ENCODE assay signal across 8 cellular contexts in the genomic region with DNA sequence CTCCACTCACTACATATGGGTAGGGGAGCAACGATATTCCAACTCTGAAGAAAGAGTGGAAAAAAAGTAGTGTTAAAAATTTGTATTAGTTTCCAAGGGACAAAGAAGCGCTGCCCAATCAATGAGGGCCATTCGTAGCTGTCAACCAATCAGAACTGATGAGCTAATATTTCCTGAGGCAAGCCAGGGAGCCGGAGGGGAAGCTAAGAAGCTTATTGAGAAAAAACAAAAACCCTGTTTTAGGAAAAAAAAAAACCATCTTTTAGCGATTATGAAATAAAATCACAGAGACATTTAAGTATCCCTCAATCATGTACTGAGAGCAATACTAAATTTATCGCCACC. TPM values are rescaled to one million over a fixed set of nuclear protein-coding genes. Genes with fewer than 3 reads are reported as not detected.
DNase-seq lines count a peak whose midpoint lies in the region; ATAC-seq and TF ChIP-seq lines count a peak whose summit lies in the region.

No MANE protein-coding gene starts in this region.

- no peak for ATAC-seq in HG03460 (IDR thresholded peaks at IDR 0.05; ENCODE audit: unreplicated experiment)

- H3K9ac ChIP-seq in skeletal muscle satellite cell (ENCODE audit: low read depth, low read length) = peak overlapping the region; percentile 83

- H3K4me3 Mint-ChIP-seq in immature natural killer cell = peak overlapping the region; percentile 91 to 97 (median 95)

- H3K9me3 ChIP-seq in skeletal muscle satellite cell (replicated peaks; ENCODE audit: low read length) = no peaks in the 10 kb centered on the region

- H3K9me3 Mint-ChIP-seq in immature natural killer cell = peaks cover 0 to 2% (median 0%) of the 10 kb centered on the region in 6 donors

- no peak for TF ChIP-seq CTCF in cardiac fibroblast (IDR thresholded peaks at IDR 0.05; ENCODE audit: low read depth, low read length)

- H3K4me3 ChIP-seq in cardiac fibroblast (replicated peaks in 1 of 2; ENCODE audit: low read depth in 2 of 2, low read length in 2 of 2) (peak overlapping the region; percentile 70 to 72), skeletal muscle satellite cell (ENCODE audit: low read length) (peak overlapping the region; percentile 75)

- no peaks in the 10 kb centered on the region for H3K27me3 ChIP-seq in skeletal muscle satellite cell (ENCODE audit: control insufficient read depth, insufficient read depth, low read length)

- H3K36me3 ChIP-seq in skeletal muscle satellite cell (ENCODE audit: insufficient read depth, low read length) = no peaks in the 10 kb centered on the region

- in situ Hi-C loops in SK-MEL-5 (cut with HindIII; ENCODE audit: low pct_unique_long_range_greater_than_20kb, low sequenced_read_pairs) = no loop called here

- H3K4me1 ChIP-seq in skeletal muscle satellite cell (ENCODE audit: control insufficient read depth, insufficient read depth, low read length) = peaks cover 27% of the 10 kb centered on the region

- peaks cover 49 to 73% of the 10 kb centered on the region in 2 donors for H3K4me1 Mint-ChIP-seq in immature natural killer cell

- peak overlapping the region; percentile 98 to 100 (median 100) for H3K27ac Mint-ChIP-seq in immature natural killer cell

- H3K36me3 Mint-ChIP-seq in immature natural killer cell = no peaks in the 10 kb centered on the region

- peak; percentile 19 to 31 for DNase-seq in activated CD4-positive, alpha-beta T cell treated with anti-CD3 and anti-CD28 coated beads for 4 hours
- no peak for DNase-seq in activated CD4-positive, alpha-beta T cell treated with anti-CD3 and anti-CD28 coated beads, Interleukin-2, amount 50 U/mL, for 4 hours
- DNase-seq in NCI-H1048 (lab: John Stamatoyannopoulos, UW) (peak; percentile 15), SK-MEL-5 (ENCODE audit: low read depth, low spot score) (peak; percentile 78), cardiac fibroblast (ENCODE audit: low read depth in 2 of 2) (peak; percentile 89 to 92), immature natural killer cell (no peak)

- H3K4me2 ChIP-seq in skeletal muscle satellite cell (ENCODE audit: low read length) = peak overlapping the region; percentile 97

- H3K27me3 Mint-ChIP-seq in immature natural killer cell (ENCODE audit: low read depth in 3 of 3) = peaks cover 30 to 48% (median 42%) of the 10 kb centered on the region in 3 donors

RNA-seq across cellular contexts. Expression of a gene that starts 59.5 kb away (rescaled TPM):
- total RNA-seq in SK-MEL-5 (2014; rRNA removed; shearing (Covaris generic)) = 15.0 and 15.7 TPM in 2 replicates
- 9.9 and 11.6 TPM in 2 replicates for polyA plus RNA-seq in SK-MEL-5 (2015; cell fraction: cytosol; rRNA removed)
- 27.0 and 33.1 TPM in 2 replicates for polyA plus RNA-seq in SK-MEL-5 (2015; cell fraction: nucleus; rRNA removed)
- polyA plus RNA-seq in immature natural killer cell = 10 to 100 TPM in 1 of 3 donors, 1 to 10 TPM in 2; 3.6 to 11.4 (median 5.0) TPM
- 7.6 and 9.6 TPM in 2 replicates for total RNA-seq in skeletal muscle satellite cell (2012; rRNA removed)

Comparison
In these comparisons a context has a peak if more than half of its experiments do, and no peak if none do; other contexts are left out.
1. DNase-seq: peak in activated CD4-positive, alpha-beta T cell treated with anti-CD3 and anti-CD28 coated beads for 4 hours (2 of 2), NCI-H1048 (single experiment), SK-MEL-5 (single experiment) and cardiac fibroblast (2 of 2); none in activated CD4-positive, alpha-beta T cell treated with anti-CD3 and anti-CD28 coated beads, Interleukin-2, amount 50 U/mL, for 4 hours (0 of 2) and immature natural killer cell (0 of 3).